In the genomic region with DNA sequence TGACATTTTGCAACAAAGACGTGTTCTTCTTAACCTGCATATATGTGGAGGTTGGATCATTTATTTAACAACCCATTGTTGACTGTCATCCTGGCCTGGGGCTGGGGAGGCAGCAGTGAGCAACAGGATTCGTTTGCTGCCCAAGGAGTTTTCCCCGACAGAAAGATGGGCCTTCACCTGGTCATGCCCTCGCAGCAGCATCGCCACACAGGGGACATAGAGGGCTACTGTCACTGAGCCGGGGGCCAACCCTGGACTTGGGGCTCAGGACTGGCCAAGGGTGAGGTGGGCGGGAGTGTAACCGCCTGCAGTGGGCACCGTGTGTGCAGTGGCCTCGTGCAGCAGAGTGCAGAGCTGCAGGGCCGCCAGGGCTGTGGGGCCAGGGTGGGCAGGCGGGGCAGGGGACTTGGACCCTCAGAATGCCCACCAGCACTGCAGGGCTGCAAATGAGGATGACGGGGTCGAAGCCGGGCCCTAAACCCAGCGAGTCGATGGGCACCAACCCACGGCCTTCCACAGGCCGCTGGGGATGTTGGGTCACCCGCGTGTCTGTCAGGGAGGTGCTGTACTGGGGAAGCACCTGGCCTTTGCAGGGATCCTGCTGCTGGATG, we compare ENCODE assay signal across 18 cellular contexts. TPM values are rescaled to one million over a fixed set of nuclear protein-coding genes. Genes with fewer than 3 reads are reported as not detected.
A peak's percentile ranks its signal among the peaks of the same experiment; 100 is the strongest.
DNase-seq lines count a peak whose midpoint lies in the region; ATAC-seq and TF ChIP-seq lines count a peak whose summit lies in the region.
"Had no signal": no experiment of that assay in that cellular context is flagged by ENCODE, and none has a peak within 500 bp of the region (broad histone marks: within the 10 kb centered on the region; RNA-seq: fewer than 3 reads in every experiment).

No MANE protein-coding gene starts in this region.

- peaks cover 9% of the 10 kb centered on the region for H3K9me3 ChIP-seq in A673 (ENCODE audit: low read depth, low read length, poor library complexity, severe bottlenecking)
- H3K9me3 ChIP-seq: ascending aorta, neutrophil, stomach had no signal

- in situ Hi-C loops in GM13976 (cut with MboI; ENCODE audit: low sequenced_read_pairs, unreplicated experiment) = no loop called here

- DNase-seq in A673 (ENCODE audit: low spot score) (no peak), GM13976 (ENCODE audit: low spot score) (no peak), RPMI8226 (peak; percentile 53), islet precursor cell (peak; percentile 52), COLO829 (ENCODE audit: low spot score) (no peak)
- no peak for DNase-seq in activated CD4-positive, alpha-beta T cell treated with anti-CD3 and anti-CD28 coated beads, Interleukin-2, amount 50 U/mL, for 48 hours
- no peak for DNase-seq in stimulated activated CD4-positive, alpha-beta T cell treated with anti-CD3 and anti-CD28 coated beads, Interleukin-2, amount 100 ng/mL, for 24 hours
- DNase-seq: activated CD4-positive, alpha-beta T cell treated with anti-CD3 and anti-CD28 coated beads, Interleukin-2, amount 50 U/mL, for 4 hours; GF-D8; KG1; NCI-H2081; NCI-H69; stomach; T-helper 9 cell had no signal

- intact Hi-C loops in A673 (cut with micrococcal nuclease; ENCODE audit: unreplicated experiment) = no loop called here

- POLR2A ChIA-PET in A673 (lab: Charles Lee; ENCODE audit: low non-redundant PET) = no interaction called here

- no peaks in the 10 kb centered on the region for H3K4me1 ChIP-seq in A673 (ENCODE audit: insufficient read depth, low read length, poor library complexity, severe bottlenecking)
- H3K4me1 ChIP-seq: ascending aorta had no signal

- H3K27me3 ChIP-seq in A673 (replicated peaks; ENCODE audit: insufficient read depth, low read depth, low read length, poor library complexity) = no peaks in the 10 kb centered on the region
- H3K27me3 ChIP-seq: ascending aorta, neutrophil, stomach had no signal

- no peak overlapping the region for H3K27ac ChIP-seq in A673 (ENCODE audit: low read depth, low read length, poor library complexity, severe bottlenecking)
- H3K27ac ChIP-seq: ascending aorta, neutrophil, stomach had no signal

- no peak overlapping the region for H3K4me3 ChIP-seq in A673 (ENCODE audit: low read depth, low read length, poor library complexity, severe bottlenecking)
- H3K4me3 ChIP-seq: ascending aorta, stomach had no signal

- TF ChIP-seq CTCF in A673 (conservative IDR thresholded peaks at IDR 0.05; ENCODE audit: low read depth, low read length) (peak; percentile 26; the same call in 1 of the 2 replicates), GM13976 (IDR thresholded peaks at IDR 0.05; ENCODE audit: borderline replicate concordance, control extremely low read depth, extremely low read depth, insufficient read depth, missing control alignments) (peak; percentile 27)

- no peaks in the 10 kb centered on the region for H3K36me3 ChIP-seq in A673 (ENCODE audit: insufficient read depth, low read length, poor library complexity, severe bottlenecking)

- no TSS peak for BruUV-seq in A673 (replicated peaks; lab: Mats Ljungman, UMichigan)

- CTCF ChIA-PET in A673 (lab: Charles Lee) = no interaction called here

- ATAC-seq in HG03196 (IDR thresholded peaks at IDR 0.05; ENCODE audit: unreplicated experiment) = no peak
- ATAC-seq: activated T-helper 17 cell treated with anti-CD3 and anti-CD28 coated beads, Interleukin-2, amount 50 U/mL, for 72 hours had no signal

RNA-seq across cellular contexts. Expression of gene DUSP22, which starts 11.8 kb away (rescaled TPM):
- total RNA-seq in A673 (2021) = 16.0 and 18.5 TPM in 2 replicates

Comparison
In these comparisons a context has a peak if more than half of its experiments do, and no peak if none do; other contexts are left out.
1. DNase-seq: peak in RPMI8226 (single experiment) and islet precursor cell (single experiment); none in A673 (single experiment), GM13976 (single experiment), COLO829 (single experiment), activated CD4-positive, alpha-beta T cell treated with anti-CD3 and anti-CD28 coated beads, Interleukin-2, amount 50 U/mL, for 48 hours (0 of 2) and stimulated activated CD4-positive, alpha-beta T cell treated with anti-CD3 and anti-CD28 coated beads, Interleukin-2, amount 100 ng/mL, for 24 hours (0 of 2).